In the genomic region with DNA sequence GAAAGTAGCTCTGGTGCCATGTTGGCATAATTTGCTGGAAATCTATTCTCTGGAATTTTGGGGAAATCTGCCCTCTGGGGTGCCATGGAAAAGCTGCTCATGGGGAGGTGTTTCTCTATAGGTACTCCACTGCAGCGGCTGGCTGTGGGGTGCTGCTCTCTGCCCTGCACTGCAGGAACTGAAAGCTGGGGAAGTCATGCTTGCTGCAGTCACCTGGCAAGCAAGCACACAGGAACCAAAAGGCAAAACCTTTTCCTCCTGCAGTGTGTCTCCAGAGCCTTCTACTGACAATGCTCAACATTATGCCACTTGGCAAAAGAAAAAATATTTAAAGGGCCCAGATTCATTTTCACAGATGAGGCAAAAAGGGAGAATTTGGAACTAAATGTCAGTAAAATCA, we compare ENCODE assay signal across 15 cellular contexts. TPM values are rescaled to one million over a fixed set of nuclear protein-coding genes. Genes with fewer than 3 reads are reported as not detected.
DNase-seq lines count a peak whose midpoint lies in the region; ATAC-seq and TF ChIP-seq lines count a peak whose summit lies in the region.
"Had no signal": no experiment of that assay in that cellular context is flagged by ENCODE, and none has a peak within 500 bp of the region (broad histone marks: within the 10 kb centered on the region; RNA-seq: fewer than 3 reads in every experiment).

No MANE protein-coding gene starts in this region.

- no TSS peak for BruUV-seq in Caco-2 (replicated peaks; lab: Mats Ljungman, UMichigan)

- H3K9me3 Mint-ChIP-seq in Caco-2 (ENCODE audit: unreplicated experiment), result no peaks in the 10 kb centered on the region

- H3K27me3 ChIP-seq in Caco-2 (replicated peaks; ENCODE audit: control insufficient read depth, insufficient read depth, low read length), result no peaks in the 10 kb centered on the region
- peaks cover 3% of the 10 kb centered on the region for H3K27me3 ChIP-seq in foreskin keratinocyte

- H3K36me3 Mint-ChIP-seq in T-helper 17 cell (ENCODE audit: low read depth) (no peaks in the 10 kb centered on the region), Caco-2 (ENCODE audit: insufficient read depth, unreplicated experiment) (no peaks in the 10 kb centered on the region)

- H3K4me1 ChIP-seq in Caco-2 (no peaks in the 10 kb centered on the region), foreskin keratinocyte (no peaks in the 10 kb centered on the region)
- H3K4me1 ChIP-seq: parathyroid adenoma had no signal

- H3K27me3 Mint-ChIP-seq in T-helper 17 cell, result no peaks in the 10 kb centered on the region
- H3K27me3 Mint-ChIP-seq in Caco-2 (ENCODE audit: insufficient read depth, unreplicated experiment), result no peaks in the 10 kb centered on the region

- H3K4me3 ChIP-seq in Caco-2 (ENCODE audit: low read depth, low read length), result no peak overlapping the region
- H3K4me3 ChIP-seq: lung had no signal

- intact Hi-C loops in Caco-2 (cut with micrococcal nuclease; ENCODE audit: unreplicated experiment), result no loop called here

- CTCF ChIA-PET in Caco-2 (lab: Charles Lee), result no interaction called here

- peak; percentile 97 for ATAC-seq in GM18867 (IDR thresholded peaks at IDR 0.05; ENCODE audit: unreplicated experiment)
- ATAC-seq in GM21515 (IDR thresholded peaks at IDR 0.05; ENCODE audit: unreplicated experiment), result peak; percentile 91
- peak; percentile 97 for ATAC-seq in HG03066 (IDR thresholded peaks at IDR 0.05; ENCODE audit: low read depth, unreplicated experiment)
- peak; percentile 44 for ATAC-seq in T-helper 17 cell
- ATAC-seq in foreskin keratinocyte, result no peak

- no peak overlapping the region for H3K27ac ChIP-seq in foreskin keratinocyte
- H3K27ac ChIP-seq: parathyroid adenoma had no signal

- no peaks in the 10 kb centered on the region for H3K4me1 Mint-ChIP-seq in T-helper 17 cell
- H3K4me1 Mint-ChIP-seq in Caco-2 (ENCODE audit: low read depth, unreplicated experiment), result no peaks in the 10 kb centered on the region

- DNase-seq in T-helper 17 cell, result no peak
- DNase-seq in Caco-2, result no peak
- DNase-seq in D341Med (ENCODE audit: low spot score), result no peak
- no peak for DNase-seq in activated naive CD4-positive, alpha-beta T cell treated with anti-CD3 and anti-CD28 coated beads, Interleukin-2, amount 50 U/mL, for 16 hours
- DNase-seq in foreskin keratinocyte, result no peak
- DNase-seq: amygdala; effector CD4-positive, alpha-beta T cell; NCI-H1436; stimulated activated CD4-positive, alpha-beta T cell treated with anti-CD3 and anti-CD28 coated beads, Interleukin-2, amount 100 ng/mL, for 48 hours; T-helper 2 cell had no signal

- H3K4me3 Mint-ChIP-seq in T-helper 17 cell, result no peak overlapping the region
- H3K4me3 Mint-ChIP-seq in Caco-2 (ENCODE audit: unreplicated experiment), result no peak overlapping the region

- no peaks in the 10 kb centered on the region for H3K9me3 ChIP-seq in T-helper 17 cell (ENCODE audit: control insufficient read depth, low read length, poor library complexity, severe bottlenecking)
- no peaks in the 10 kb centered on the region for H3K9me3 ChIP-seq in Caco-2

- no peaks in the 10 kb centered on the region for H3K36me3 ChIP-seq in Caco-2 (ENCODE audit: control insufficient read depth, insufficient read depth, low read length)

- H3K27ac Mint-ChIP-seq in T-helper 17 cell (no peak overlapping the region), Caco-2 (ENCODE audit: unreplicated experiment) (no peak overlapping the region)

- POLR2A ChIA-PET in Caco-2 (lab: Charles Lee), result no interaction called here

- TF ChIP-seq CTCF in Caco-2 (IDR thresholded peaks at IDR 0.05; ENCODE audit: insufficient read depth in 1 of 2, low read depth in 1 of 2, low read length in 1 of 2, severe bottlenecking in 1 of 2, unreplicated experiment in 1 of 2), result no peak
- no peak for TF ChIP-seq CTCF in foreskin keratinocyte (conservative IDR thresholded peaks at IDR 0.05)

RNA-seq across cellular contexts. Expression of a gene that starts 25.8 kb away (rescaled TPM):
- total RNA-seq in T-helper 17 cell, result 10 to 100 TPM; 16.2 to 16.9 TPM
- 4.9 and 5.6 TPM in 2 replicates for total RNA-seq in Caco-2 (2022)
- 16.6 and 18.6 TPM in 2 replicates for total RNA-seq in foreskin keratinocyte
- polyA plus RNA-seq in foreskin keratinocyte, result 3.9 and 5.2 TPM in 2 replicates

RNA-seq across cellular contexts. Expression of a gene that starts 34.1 kb away (rescaled TPM):
- 10 to 100 TPM; 56.7 to 70.0 TPM for total RNA-seq in T-helper 17 cell
- 0.67 and 1.1 TPM in 2 replicates for total RNA-seq in Caco-2 (2022)
- total RNA-seq in foreskin keratinocyte, result 18.5 and 20.3 TPM in 2 replicates
- 21.5 and 22.5 TPM in 2 replicates for polyA plus RNA-seq in foreskin keratinocyte

RNA-seq across cellular contexts. Expression of a gene that starts 34.4 kb away (rescaled TPM):
- total RNA-seq in T-helper 17 cell (10 to 100 TPM; 85.2 to 95.1 TPM), Caco-2 (2022) (6.5 and 7.0 TPM in 2 replicates), foreskin keratinocyte (48.1 and 50.0 TPM in 2 replicates)
- 38.7 and 43.8 TPM in 2 replicates for polyA plus RNA-seq in foreskin keratinocyte
